1 cellular context compared by ENCODE assay signal in genomic region chr1:161079436-161080110, GRCh38.
TF ChIP-seq lines count a peak whose summit lies in the region.

No MANE protein-coding gene starts in this region.

TF ChIP-seq in WTC11, 78 proteins besides CTCF, POLR2A, EP300 and RAD21:
- TF ChIP-seq ATF6 (CRISPR knock-in tag; IDR thresholded peaks at IDR 0.05) (no peak), ZNF219 (CRISPR knock-in tag; IDR thresholded peaks at IDR 0.05; ENCODE audit: borderline replicate concordance) (no peak), TEAD1 (CRISPR knock-in tag; IDR thresholded peaks at IDR 0.05) (no peak), ZNF512 (CRISPR knock-in tag; IDR thresholded peaks at IDR 0.05; ENCODE audit: borderline replicate concordance) (no peak), JUN (CRISPR knock-in tag; IDR thresholded peaks at IDR 0.05) (no peak), ZNF317 (CRISPR knock-in tag; IDR thresholded peaks at IDR 0.05; ENCODE audit: borderline replicate concordance, low read depth) (no peak), CBFB (CRISPR knock-in tag; IDR thresholded peaks at IDR 0.05; ENCODE audit: low read depth) (no peak), ZNF671 (CRISPR knock-in tag; IDR thresholded peaks at IDR 0.05) (no peak), FOXK1 (CRISPR knock-in tag; IDR thresholded peaks at IDR 0.05) (no peak), ZNF281 (CRISPR knock-in tag; IDR thresholded peaks at IDR 0.05) (no peak), ZMAT4 (CRISPR knock-in tag; IDR thresholded peaks at IDR 0.05) (no peak), ATF3 (CRISPR knock-in tag; conservative IDR thresholded peaks at IDR 0.05) (no peak), ZNF121 (CRISPR knock-in tag; IDR thresholded peaks at IDR 0.05) (no peak), ZNF263 (CRISPR knock-in tag; IDR thresholded peaks at IDR 0.05; ENCODE audit: low read depth) (no peak)
- TF ChIP-seq, protein P1, sequence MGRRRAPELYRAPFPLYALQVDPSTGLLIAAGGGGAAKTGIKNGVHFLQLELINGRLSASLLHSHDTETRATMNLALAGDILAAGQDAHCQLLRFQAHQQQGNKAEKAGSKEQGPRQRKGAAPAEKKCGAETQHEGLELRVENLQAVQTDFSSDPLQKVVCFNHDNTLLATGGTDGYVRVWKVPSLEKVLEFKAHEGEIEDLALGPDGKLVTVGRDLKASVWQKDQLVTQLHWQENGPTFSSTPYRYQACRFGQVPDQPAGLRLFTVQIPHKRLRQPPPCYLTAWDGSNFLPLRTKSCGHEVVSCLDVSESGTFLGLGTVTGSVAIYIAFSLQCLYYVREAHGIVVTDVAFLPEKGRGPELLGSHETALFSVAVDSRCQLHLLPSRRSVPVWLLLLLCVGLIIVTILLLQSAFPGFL (CRISPR knock-in tag; IDR thresholded peaks at IDR 0.05; ENCODE audit: borderline replicate concordance): no peak
- TF ChIP-seq, protein P2, sequence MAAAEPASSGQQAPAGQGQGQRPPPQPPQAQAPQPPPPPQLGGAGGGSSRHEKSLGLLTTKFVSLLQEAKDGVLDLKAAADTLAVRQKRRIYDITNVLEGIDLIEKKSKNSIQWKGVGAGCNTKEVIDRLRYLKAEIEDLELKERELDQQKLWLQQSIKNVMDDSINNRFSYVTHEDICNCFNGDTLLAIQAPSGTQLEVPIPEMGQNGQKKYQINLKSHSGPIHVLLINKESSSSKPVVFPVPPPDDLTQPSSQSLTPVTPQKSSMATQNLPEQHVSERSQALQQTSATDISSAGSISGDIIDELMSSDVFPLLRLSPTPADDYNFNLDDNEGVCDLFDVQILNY (CRISPR knock-in tag; IDR thresholded peaks at IDR 0.05): no peak
- TF ChIP-seq, protein P3, sequence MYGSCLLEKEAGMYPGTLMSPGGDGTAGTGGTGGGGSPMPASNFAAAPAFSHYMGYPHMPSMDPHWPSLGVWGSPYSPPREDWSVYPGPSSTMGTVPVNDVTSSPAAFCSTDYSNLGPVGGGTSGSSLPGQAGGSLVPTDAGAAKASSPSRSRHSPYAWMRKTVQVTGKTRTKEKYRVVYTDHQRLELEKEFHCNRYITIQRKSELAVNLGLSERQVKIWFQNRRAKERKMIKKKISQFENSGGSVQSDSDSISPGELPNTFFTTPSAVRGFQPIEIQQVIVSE (CRISPR knock-in tag; IDR thresholded peaks at IDR 0.05; ENCODE audit: borderline replicate concordance): no peak
- TF ChIP-seq, protein P4, sequence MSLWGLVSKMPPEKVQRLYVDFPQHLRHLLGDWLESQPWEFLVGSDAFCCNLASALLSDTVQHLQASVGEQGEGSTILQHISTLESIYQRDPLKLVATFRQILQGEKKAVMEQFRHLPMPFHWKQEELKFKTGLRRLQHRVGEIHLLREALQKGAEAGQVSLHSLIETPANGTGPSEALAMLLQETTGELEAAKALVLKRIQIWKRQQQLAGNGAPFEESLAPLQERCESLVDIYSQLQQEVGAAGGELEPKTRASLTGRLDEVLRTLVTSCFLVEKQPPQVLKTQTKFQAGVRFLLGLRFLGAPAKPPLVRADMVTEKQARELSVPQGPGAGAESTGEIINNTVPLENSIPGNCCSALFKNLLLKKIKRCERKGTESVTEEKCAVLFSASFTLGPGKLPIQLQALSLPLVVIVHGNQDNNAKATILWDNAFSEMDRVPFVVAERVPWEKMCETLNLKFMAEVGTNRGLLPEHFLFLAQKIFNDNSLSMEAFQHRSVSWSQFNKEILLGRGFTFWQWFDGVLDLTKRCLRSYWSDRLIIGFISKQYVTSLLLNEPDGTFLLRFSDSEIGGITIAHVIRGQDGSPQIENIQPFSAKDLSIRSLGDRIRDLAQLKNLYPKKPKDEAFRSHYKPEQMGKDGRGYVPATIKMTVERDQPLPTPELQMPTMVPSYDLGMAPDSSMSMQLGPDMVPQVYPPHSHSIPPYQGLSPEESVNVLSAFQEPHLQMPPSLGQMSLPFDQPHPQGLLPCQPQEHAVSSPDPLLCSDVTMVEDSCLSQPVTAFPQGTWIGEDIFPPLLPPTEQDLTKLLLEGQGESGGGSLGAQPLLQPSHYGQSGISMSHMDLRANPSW (CRISPR knock-in tag; conservative IDR thresholded peaks at IDR 0.05; ENCODE audit: low read depth): no peak
- TF ChIP-seq, protein P5, sequence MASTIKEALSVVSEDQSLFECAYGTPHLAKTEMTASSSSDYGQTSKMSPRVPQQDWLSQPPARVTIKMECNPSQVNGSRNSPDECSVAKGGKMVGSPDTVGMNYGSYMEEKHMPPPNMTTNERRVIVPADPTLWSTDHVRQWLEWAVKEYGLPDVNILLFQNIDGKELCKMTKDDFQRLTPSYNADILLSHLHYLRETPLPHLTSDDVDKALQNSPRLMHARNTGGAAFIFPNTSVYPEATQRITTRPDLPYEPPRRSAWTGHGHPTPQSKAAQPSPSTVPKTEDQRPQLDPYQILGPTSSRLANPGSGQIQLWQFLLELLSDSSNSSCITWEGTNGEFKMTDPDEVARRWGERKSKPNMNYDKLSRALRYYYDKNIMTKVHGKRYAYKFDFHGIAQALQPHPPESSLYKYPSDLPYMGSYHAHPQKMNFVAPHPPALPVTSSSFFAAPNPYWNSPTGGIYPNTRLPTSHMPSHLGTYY (CRISPR knock-in tag; IDR thresholded peaks at IDR 0.05): no peak
TF ChIP-seq in WTC11: peak in this region for 0.
